In genomic region chr10:30151581-30152389, GRCh38 we compare ENCODE assay signal across 10 cellular contexts.
A peak's percentile ranks its signal among the peaks of the same experiment; 100 is the strongest.
DNase-seq lines count a peak whose midpoint lies in the region; ATAC-seq, FAIRE-seq and TF ChIP-seq lines count a peak whose summit lies in the region.
"Had no signal": no experiment of that assay in that cellular context is flagged by ENCODE, and none has a peak within 500 bp of the region (broad histone marks: within the 10 kb centered on the region; RNA-seq: fewer than 3 reads in every experiment).

No MANE protein-coding gene starts in this region.

- ATAC-seq in HG03521 (IDR thresholded peaks at IDR 0.05; ENCODE audit: unreplicated experiment): no peak
- ATAC-seq: stimulated activated memory B cell treated with anti-CD40 and anti-IgM and Interleukin-4, amounts not matched to agents 10 μg/mL and 1 μg/mL and 100 μg/mL, for 72 hours had no signal

- peaks cover 41% of the 10 kb centered on the region for H3K9me3 Mint-ChIP-seq in nephron progenitor cell

- no peak overlapping the region for H3K27ac Mint-ChIP-seq in nephron progenitor cell
- H3K27ac Mint-ChIP-seq: stimulated activated memory B cell treated with anti-CD40 and anti-IgM and Interleukin-4, amounts not matched to agents 10 μg/mL and 1 μg/mL and 100 μg/mL, for 72 hours had no signal

- H3K27me3 Mint-ChIP-seq in nephron progenitor cell (ENCODE audit: low read depth, poor library complexity): peaks cover 3% of the 10 kb centered on the region

- no peak overlapping the region for H3K4me3 Mint-ChIP-seq in nephron progenitor cell
- H3K4me3 Mint-ChIP-seq: stimulated activated memory B cell treated with anti-CD40 and anti-IgM and Interleukin-4, amounts not matched to agents 10 μg/mL and 1 μg/mL and 100 μg/mL, for 72 hours had no signal

- H3K4me1 Mint-ChIP-seq in nephron progenitor cell: peaks cover 10% of the 10 kb centered on the region
- H3K4me1 Mint-ChIP-seq: stimulated activated memory B cell treated with anti-CD40 and anti-IgM and Interleukin-4, amounts not matched to agents 10 μg/mL and 1 μg/mL and 100 μg/mL, for 72 hours had no signal

- DNase-seq in DMS53 (lab: John Stamatoyannopoulos, UW): peak; percentile 54
- no peak for DNase-seq in DMS53 treated with DMSO at 0.1 percent for 48 hours (lab: John Stamatoyannopoulos, UW; ENCODE audit: unreplicated experiment)
- DNase-seq in RCC 7860 (ENCODE audit: low spot score): peak; percentile 94
- peak; percentile 91 for DNase-seq in fibroblast of peridontal ligament (ENCODE audit: extremely low read depth)
- DNase-seq in stromal cell of bone marrow (ENCODE audit: low read depth): peak; percentile 97
- DNase-seq in nephron progenitor cell: no peak
- no peak for DNase-seq in putamen (ENCODE audit: low spot score)

- no peak for TF ChIP-seq CTCF in nephron progenitor cell (IDR thresholded peaks at IDR 0.05)

- FAIRE-seq in RCC 7860 (lab: Jason Lieb, UNC): peak; percentile 83
- FAIRE-seq: A204.1 had no signal

- no peaks in the 10 kb centered on the region for H3K36me3 Mint-ChIP-seq in nephron progenitor cell (ENCODE audit: low read depth)
- H3K36me3 Mint-ChIP-seq: stimulated activated memory B cell treated with anti-CD40 and anti-IgM and Interleukin-4, amounts not matched to agents 10 μg/mL and 1 μg/mL and 100 μg/mL, for 72 hours had no signal

Comparison
In these comparisons a context has a peak if more than half of its experiments do, and no peak if none do; other contexts are left out.
1. DNase-seq: peak in DMS53 (single experiment), RCC 7860 (single experiment), fibroblast of peridontal ligament (single experiment) and stromal cell of bone marrow (single experiment); none in DMS53 treated with DMSO at 0.1 percent for 48 hours (single experiment), nephron progenitor cell (single experiment) and putamen (single experiment).